8 cellular contexts compared by ENCODE assay signal in the genomic region with DNA sequence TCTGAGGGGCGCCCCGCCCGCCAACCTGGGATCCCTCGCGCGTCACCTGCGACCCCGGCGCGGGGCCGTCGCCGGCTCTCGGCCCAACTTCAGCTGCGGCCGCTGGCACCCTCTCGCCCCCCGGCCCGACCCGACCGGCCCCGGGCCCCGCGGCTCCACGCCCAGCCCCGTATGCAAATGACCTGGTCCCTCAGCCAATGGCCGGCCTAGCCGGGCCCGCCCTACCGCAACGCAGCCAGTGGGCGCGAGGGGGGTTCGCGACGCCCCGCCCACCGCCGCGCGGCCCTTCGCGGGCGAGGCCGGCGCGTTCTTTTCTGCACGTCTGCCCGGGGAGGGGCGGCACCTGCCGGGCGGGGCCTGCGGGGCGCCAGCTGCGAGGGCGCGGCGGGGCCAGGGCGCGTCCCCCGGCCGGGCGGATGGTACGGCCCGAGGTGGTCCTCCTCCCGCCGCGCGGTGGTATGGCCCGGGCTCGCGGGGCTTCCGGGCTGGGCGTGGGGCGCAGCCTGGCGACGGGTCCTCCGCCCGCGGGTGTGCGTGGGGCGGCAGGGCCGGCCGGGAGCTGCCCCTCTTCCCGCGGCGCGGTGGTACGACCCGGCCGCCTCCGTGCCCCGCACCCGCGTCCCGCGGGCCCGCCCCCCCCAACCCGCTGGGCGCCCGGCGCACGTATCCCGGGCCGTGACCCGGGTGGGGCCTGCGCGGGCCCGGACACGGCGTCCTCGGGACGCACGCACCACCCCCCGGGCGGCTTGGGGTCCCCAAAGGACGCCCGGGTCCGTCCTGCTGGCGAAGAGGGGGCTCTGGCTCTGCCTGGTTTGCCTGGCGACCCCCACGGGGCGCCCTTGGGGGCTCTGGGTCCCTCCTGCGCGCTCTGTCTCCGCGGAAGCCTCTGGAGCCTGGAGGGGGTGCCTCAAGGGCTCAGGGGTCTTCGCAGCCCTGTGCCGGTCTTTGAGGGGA. TPM values are rescaled to one million over a fixed set of nuclear protein-coding genes. Genes with fewer than 3 reads are reported as not detected.
DNase-seq lines count a peak whose midpoint lies in the region; ATAC-seq, FAIRE-seq and TF ChIP-seq lines count a peak whose summit lies in the region.

No MANE protein-coding gene starts in this region.

- H3K27ac ChIP-seq in WERI-Rb-1 = peak overlapping the region; percentile 81

- no peaks in the 10 kb centered on the region; the same call in 1 of the 2 replicates for H3K36me3 ChIP-seq in WERI-Rb-1
- peaks cover 14% of the 10 kb centered on the region for H3K36me3 ChIP-seq in bronchial epithelial cell (ENCODE audit: control insufficient read depth, insufficient read depth, low read length)

- no peak for TF ChIP-seq CTCF in WERI-Rb-1 (IDR thresholded peaks at IDR 0.05; ENCODE audit: low read depth, low read length)
- TF ChIP-seq CTCF in bronchial epithelial cell (IDR thresholded peaks at IDR 0.05; ENCODE audit: insufficient read depth, low read length, severe bottlenecking) = no peak

- no peaks in the 10 kb centered on the region for H3K9me3 ChIP-seq in WERI-Rb-1 (ENCODE audit: severe bottlenecking)

- FAIRE-seq in bronchial epithelial cell (lab: Jason Lieb, UNC) = no peak

- no peaks in the 10 kb centered on the region for H3K27me3 ChIP-seq in WERI-Rb-1 (ENCODE audit: insufficient read depth, low read depth, severe bottlenecking)
- no peaks in the 10 kb centered on the region for H3K27me3 ChIP-seq in bronchial epithelial cell (ENCODE audit: control insufficient read depth, insufficient read depth, low read length)

- DNase-seq in AG08395 (ENCODE audit: low spot score) (peak; percentile 98), NCI-H2196 treated with DMSO at 0.1 percent for 48 hours (lab: John Stamatoyannopoulos, UW; ENCODE audit: unreplicated experiment) (peak; percentile 93), WERI-Rb-1 (peak; percentile 95), bronchial epithelial cell (ENCODE audit: low read depth) (peak; percentile 83), iris pigment epithelial cell (ENCODE audit: low read depth) (peak; percentile 85)
- peak; percentile 77 to 86 for DNase-seq in stimulated activated CD4-positive, alpha-beta T cell treated with anti-CD3 and anti-CD28 coated beads, Interleukin-12 subunit alpha, Interleukin-12 subunit beta, amount 100 ng/mL, for 24 hours (ENCODE audit: low read depth in 2 of 2)

- H3K4me3 ChIP-seq in WERI-Rb-1 (ENCODE audit: low read depth, low read length) = peak overlapping the region; percentile 71
- H3K4me3 ChIP-seq in bronchial epithelial cell (ENCODE audit: low read depth, low read length) = peak overlapping the region; percentile 99

- ATAC-seq in GM18909 (IDR thresholded peaks at IDR 0.05; ENCODE audit: poor library complexity, unreplicated experiment) (peak; percentile 82), HG03139 (IDR thresholded peaks at IDR 0.05; ENCODE audit: unreplicated experiment) (peak; percentile 88)

RNA-seq across cellular contexts. Expression of a gene that starts 7.7 kb away (rescaled TPM):
- 21.1 and 26.1 TPM in 2 replicates for total RNA-seq in bronchial epithelial cell

RNA-seq across cellular contexts. Expression of a gene that starts 7.8 kb away (rescaled TPM):
- 44.4 and 45.5 TPM in 2 replicates for total RNA-seq in bronchial epithelial cell

RNA-seq across cellular contexts. Expression of a gene that starts 8.0 kb away (rescaled TPM):
- total RNA-seq in bronchial epithelial cell = 0.90 and 1.1 TPM in 2 replicates

RNA-seq across cellular contexts. Expression of a gene that starts 31.3 kb away (rescaled TPM):
- 0.26 and 0.38 TPM in 2 replicates for total RNA-seq in bronchial epithelial cell

RNA-seq across cellular contexts. Expression of a gene that starts 33.2 kb away (rescaled TPM):
- total RNA-seq in bronchial epithelial cell = 150 and 199 TPM in 2 replicates

Comparison
In these comparisons a context has a peak if more than half of its experiments do, and no peak if none do; other contexts are left out.
1. Peak in every context shown above with its lines: DNase-seq, ATAC-seq, H3K4me3 ChIP-seq and H3K27ac ChIP-seq.